In the genomic region with DNA sequence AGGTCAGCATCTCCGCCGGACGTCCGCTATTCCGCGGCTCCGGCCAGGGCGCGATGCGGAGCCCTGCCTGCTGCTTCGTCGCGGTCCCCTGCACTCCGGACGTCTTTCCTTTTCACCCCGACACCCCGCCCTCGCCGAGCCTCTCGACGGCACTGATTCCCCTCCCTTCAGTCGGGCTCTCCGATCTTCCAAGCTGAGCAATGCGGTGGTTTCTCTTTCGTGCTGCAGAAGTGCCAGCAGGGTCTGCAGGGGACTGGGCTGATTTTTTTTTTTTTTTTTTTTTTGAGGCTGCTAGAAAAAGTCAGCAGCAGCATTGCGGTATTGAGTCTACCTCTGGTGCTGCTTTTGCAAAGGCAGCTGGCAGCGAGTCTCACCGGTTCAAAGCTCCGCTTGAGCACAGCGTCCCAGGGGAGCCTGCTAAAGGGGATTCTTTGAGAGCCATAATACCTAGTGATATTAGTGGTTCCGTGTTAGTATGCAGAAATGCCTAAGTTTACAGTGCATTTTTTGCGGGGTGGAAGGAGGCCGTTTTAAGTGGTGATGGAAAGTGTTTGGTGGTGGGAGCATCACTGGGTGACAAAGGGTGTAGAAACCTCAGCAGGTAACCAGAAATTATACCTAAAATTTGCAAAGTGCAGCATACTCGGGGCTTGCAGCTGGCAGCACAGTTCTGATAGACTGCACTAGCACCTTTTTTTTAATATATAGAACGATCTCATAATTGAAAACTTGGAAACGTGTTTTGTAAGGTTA, we compare ENCODE assay signal across 8 cellular contexts. TPM values are rescaled to one million over a fixed set of nuclear protein-coding genes. Genes with fewer than 3 reads are reported as not detected.
DNase-seq lines count a peak whose midpoint lies in the region; ATAC-seq and TF ChIP-seq lines count a peak whose summit lies in the region.

No MANE protein-coding gene starts in this region.

- no peak overlapping the region for H3T11ph ChIP-seq in H9 (ENCODE audit: low read length)

- H3K36me3 Mint-ChIP-seq in H9 (ENCODE audit: insufficient read depth in 1 of 3, low read depth in 3 of 3): no peaks in the 10 kb centered on the region; a peak in 1 of 7 replicates

- no peak overlapping the region for H3K18ac ChIP-seq in H9 (ENCODE audit: insufficient read length, low read depth, low read length)

- no peak overlapping the region for H2BK15ac ChIP-seq in H9 (ENCODE audit: low read depth, low read length)

- WGBS in H9 (ENCODE audit: extremely low coverage, insufficient read length, low lambda C conversion rate): no CpG with 5 or more reads among the region's 36 CpGs
- WGBS in adipose tissue, 3 donors: 0 to 1% (median 0%) methylated on average over 36 of the region's 36 CpGs
- WGBS in aorta, 2 donors: 0% methylated on average over 23 to 36 of the region's 36 CpGs

- peaks cover 56 to 65% of the 10 kb centered on the region in 2 experiments for H3K4me1 Mint-ChIP-seq in H9

- H2BK5ac ChIP-seq in H9 (ENCODE audit: insufficient read length, low read length): no peak overlapping the region

- no peak overlapping the region for H4K5ac ChIP-seq in H9 (ENCODE audit: insufficient read length, low read depth, low read length)

- H3K79me2 ChIP-seq in H9 (ENCODE audit: insufficient read depth, low read length) (no peaks in the 10 kb centered on the region), SU-DHL-6 (ENCODE audit: insufficient read depth, low read length) (peaks cover 78% of the 10 kb centered on the region)

- H4K8ac ChIP-seq in H9 (replicated peaks; ENCODE audit: insufficient read length, low read depth, low read length): no peak overlapping the region

- no peaks in the 10 kb centered on the region for H3K9me2 ChIP-seq in SU-DHL-6 (replicated peaks; ENCODE audit: insufficient read depth, low read length)

- H3K56ac ChIP-seq in H9 (ENCODE audit: insufficient read length, low read depth, low read length): no peak overlapping the region

- no peaks in the 10 kb centered on the region for H3K9me3 ChIP-seq in H9 (ENCODE audit: control insufficient read depth, low read depth, low read length)
- H3K9me3 ChIP-seq in SU-DHL-6 (ENCODE audit: insufficient read depth, low read length): no peaks in the 10 kb centered on the region
- H3K9me3 ChIP-seq in aorta (ENCODE audit: control insufficient read depth, low read length): no peaks in the 10 kb centered on the region

- H3K23ac ChIP-seq in H9 (ENCODE audit: insufficient read length, low read depth, low read length): no peak overlapping the region

- no peaks in the 10 kb centered on the region for H4K20me1 ChIP-seq in H9 (ENCODE audit: control insufficient read depth, insufficient read depth, insufficient read length)
- H4K20me1 ChIP-seq in SU-DHL-6 (ENCODE audit: low read depth, low read length): peaks cover 47% of the 10 kb centered on the region

- H3K9me3 Mint-ChIP-seq in H9: no peaks in the 10 kb centered on the region; a peak in 1 of 5 replicates

- H3K4me2 ChIP-seq in H9 (ENCODE audit: insufficient read depth, insufficient read length, low read length) (peak overlapping the region; percentile 93), SU-DHL-6 (ENCODE audit: low read depth, low read length, poor library complexity, severe bottlenecking) (peak overlapping the region; percentile 96)

- no peak overlapping the region for H2BK120ac ChIP-seq in H9 (ENCODE audit: low read depth, low read length, poor library complexity, severe bottlenecking)

- H3K23me2 ChIP-seq in H9 (ENCODE audit: insufficient read length, low read depth, low read length, poor library complexity, severe bottlenecking): peaks cover 19% of the 10 kb centered on the region

- H3K4me1 ChIP-seq in H9 (ENCODE audit: insufficient read depth, low read length) (peaks cover 3% of the 10 kb centered on the region; the same call in 1 of the 2 replicates), aorta (ENCODE audit: control insufficient read depth in 1 of 2, insufficient read depth in 2 of 2, low read length in 2 of 2) (peaks cover 2 to 3% of the 10 kb centered on the region in 2 donors)

- H2AFZ ChIP-seq in H9 (ENCODE audit: low read length) (no peak overlapping the region), SU-DHL-6 (ENCODE audit: low read depth, low read length, severe bottlenecking) (no peak overlapping the region)

- DNase-seq in GF-D8 (lab: John Stamatoyannopoulos, UW): peak; percentile 33
- peak; percentile 58 for DNase-seq in H9
- peak; percentile 77 for DNase-seq in M059J (ENCODE audit: low read depth)
- DNase-seq in left ventricle myocardium superior: peak; percentile 81
- peak; percentile 42 for DNase-seq in renal cortical epithelial cell (ENCODE audit: low read depth)
- peak; percentile 86 to 90 for DNase-seq in aorta

- no peak overlapping the region for H2BK12ac ChIP-seq in H9 (ENCODE audit: insufficient read length, low read depth, low read length)

- peak; percentile 40 for ATAC-seq in left ventricle myocardium superior
- ATAC-seq in aorta (ENCODE audit: low FRiP score): peak; percentile 50

- H3K27ac ChIP-seq in H9 (ENCODE audit: insufficient read length, low read depth, low read length): no peak overlapping the region
- H3K27ac ChIP-seq in SU-DHL-6 (ENCODE audit: low read depth, low read length): peak overlapping the region; percentile 94
- H3K27ac ChIP-seq in adipose tissue (ENCODE audit: low read depth, low read length): peak overlapping the region; percentile 75
- H3K27ac ChIP-seq in aorta (ENCODE audit: low read depth in 1 of 2, low read length in 2 of 2): peak overlapping the region; percentile 53 to 70

- intact Hi-C loops in left ventricle myocardium superior (cut with micrococcal nuclease) (no loop called here), aorta (cut with DNase I) (loop anchor here (5.0 to 10.0 kb wide), 4 partner anchors 143 to 837 kb away; partner anchors contain the start of gene RBPJ (in 2 of the 2))

- no peak overlapping the region for H2AK5ac ChIP-seq in H9 (ENCODE audit: insufficient read length, low read length)

- H3K9ac ChIP-seq in H9 (ENCODE audit: extremely low read depth, insufficient read length, low read length) (peak overlapping the region; percentile 39), SU-DHL-6 (ENCODE audit: low read length) (peak overlapping the region; percentile 82)

- peak overlapping the region; percentile 74 to 92 (median 81) for H3K27ac Mint-ChIP-seq in H9

- H3K4me3 Mint-ChIP-seq in H9: peak overlapping the region; percentile 88 to 91

- peaks cover 3% of the 10 kb centered on the region; the same call in 1 of the 2 replicates for H3K27me3 Mint-ChIP-seq in H9 (ENCODE audit: low read depth)

- no peak overlapping the region for H3K14ac ChIP-seq in H9 (ENCODE audit: insufficient read depth, low read length)

- no peaks in the 10 kb centered on the region for H3K79me1 ChIP-seq in H9 (ENCODE audit: insufficient read depth, low read depth, low read length, poor library complexity, severe bottlenecking)

- H3K4me3 ChIP-seq in SU-DHL-6 (ENCODE audit: insufficient read depth, low read length, poor library complexity, severe bottlenecking): peak overlapping the region; percentile 72
- H3K4me3 ChIP-seq in aorta (ENCODE audit: low read length in 2 of 2): peak overlapping the region; percentile 71 to 89

- no peak overlapping the region for H2BK20ac ChIP-seq in H9 (ENCODE audit: low read depth, low read length, poor library complexity, severe bottlenecking)

- TF ChIP-seq CTCF in H9 (conservative IDR thresholded peaks at IDR 0.05) (no peak), SU-DHL-6 (IDR thresholded peaks at IDR 0.05; ENCODE audit: insufficient read depth, low read length, poor library complexity, severe bottlenecking) (no peak)

- H3K36me3 ChIP-seq in SU-DHL-6 (ENCODE audit: low read length): peaks cover 3% of the 10 kb centered on the region; the same call in 1 of the 2 replicates
- no peaks in the 10 kb centered on the region for H3K36me3 ChIP-seq in aorta (ENCODE audit: control insufficient read depth in 1 of 2, insufficient read depth in 2 of 2, low read length in 1 of 2)

- no peak overlapping the region for H4K91ac ChIP-seq in H9 (ENCODE audit: insufficient read length, low read depth, low read length)

- peaks cover 33% of the 10 kb centered on the region for H3F3A ChIP-seq in SU-DHL-6 (ENCODE audit: insufficient read depth)

- H3K27me3 ChIP-seq in H9 (ENCODE audit: insufficient read depth, low read length): no peaks in the 10 kb centered on the region
- H3K27me3 ChIP-seq in SU-DHL-6 (ENCODE audit: low read length): no peaks in the 10 kb centered on the region
- H3K27me3 ChIP-seq in aorta (ENCODE audit: control insufficient read depth in 1 of 2, insufficient read depth in 2 of 2, low read length in 1 of 2): no peaks in the 10 kb centered on the region

- no peak overlapping the region for H3K4ac ChIP-seq in H9 (ENCODE audit: low read depth, low read length)

RNA-seq across cellular contexts. Expression of gene STIM2, which starts 1.0 kb away (rescaled TPM):
- 25.8 and 26.2 TPM in 2 replicates for total RNA-seq in H9 (2021)
- 21.2 and 29.3 TPM in 2 replicates for total RNA-seq in M059J (2014; rRNA removed; shearing (Covaris generic))
- polyA plus RNA-seq in adipose tissue: 10 to 100 TPM in 1 of 3 donors, 1 to 10 TPM in 2; 3.8 to 18.4 (median 7.6) TPM
- total RNA-seq in left ventricle myocardium superior: 12.5 TPM
- total RNA-seq in renal cortical epithelial cell: 4.7 and 11.7 TPM in 2 replicates
- total RNA-seq in aorta: 10 to 100 TPM; 16.1 to 31.2 TPM
- polyA plus RNA-seq in aorta: 1 to 10 TPM; 5.0 to 9.4 TPM

Comparison
In these comparisons a context has a peak if more than half of its experiments do, and no peak if none do; other contexts are left out.
1. DNase-seq: peak in every context shown above with its lines; median percentile 88 in aorta; 81 in left ventricle myocardium superior; 77 in M059J; 58 in H9; 42 in renal cortical epithelial cell; 33 in GF-D8.